Comparison of ENCODE assay signal across 18 cellular contexts in the genomic region with DNA sequence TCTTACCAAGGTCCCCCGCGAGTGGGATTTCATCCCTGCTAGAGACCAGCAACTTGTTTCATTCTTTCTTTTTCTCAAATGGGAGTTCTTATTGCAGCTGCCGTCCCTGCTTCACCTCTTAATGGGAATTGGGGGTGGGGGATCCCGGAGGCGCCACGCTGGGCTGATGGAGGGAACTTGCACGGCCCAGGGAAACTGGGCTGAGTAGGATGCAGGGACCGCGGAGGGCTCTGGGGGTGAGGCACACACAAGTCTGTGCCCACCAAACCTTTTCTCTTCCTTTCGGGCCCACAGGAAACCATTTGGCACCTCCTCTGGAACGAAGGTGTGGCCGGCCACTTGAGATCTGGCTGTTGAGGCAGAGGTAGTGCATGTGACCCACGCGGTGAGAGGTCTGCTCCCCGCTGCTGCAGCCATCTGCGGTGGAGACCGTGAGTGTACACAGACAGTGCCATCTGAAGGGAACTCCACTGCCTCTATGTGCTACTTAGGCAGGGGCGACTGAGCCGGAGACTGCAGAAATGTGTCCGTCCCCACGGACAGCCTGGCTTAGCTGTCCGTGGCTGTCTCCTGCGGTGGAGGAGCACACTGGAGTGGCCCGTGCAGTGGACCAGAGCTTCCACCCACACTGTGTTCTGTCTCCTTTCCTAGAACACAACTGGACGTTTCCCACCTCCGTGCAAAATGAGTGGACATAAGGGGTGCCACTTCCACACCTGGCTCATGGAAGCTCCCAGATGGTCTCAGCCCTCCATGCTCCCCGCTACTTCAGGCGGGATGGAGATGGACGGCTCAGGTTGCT. TPM values are rescaled to one million over a fixed set of nuclear protein-coding genes. Genes with fewer than 3 reads are reported as not detected.
DNase-seq lines count a peak whose midpoint lies in the region; ATAC-seq and TF ChIP-seq lines count a peak whose summit lies in the region.
"Had no signal": no experiment of that assay in that cellular context is flagged by ENCODE, and none has a peak within 500 bp of the region (broad histone marks: within the 10 kb centered on the region; RNA-seq: fewer than 3 reads in every experiment).

No MANE protein-coding gene starts in this region.

- H3K4me3 Mint-ChIP-seq in CD8-positive, alpha-beta T cell, result no peak overlapping the region
- H3K4me3 Mint-ChIP-seq: activated naive CD8-positive, alpha-beta T cell treated with anti-CD3 and anti-CD28 coated beads, Interleukin-2, amount 10 ng/mL, durations not matched to agents 7 days and 5 days; stimulated activated naive CD8-positive, alpha-beta T cell treated with anti-CD3 and anti-CD28 coated beads, Interleukin-15, Interleukin-2, amounts not matched to agents 100 ng/mL and 50 ng/mL, for 24 hours had no signal

- H2BK120ac ChIP-seq in mesenchymal stem cell (ENCODE audit: low read depth, low read length), result no peak overlapping the region

- H3K4ac ChIP-seq in mesenchymal stem cell (ENCODE audit: low read depth in 1 of 2, low read length in 2 of 2), result no peak overlapping the region

- no peaks in the 10 kb centered on the region for H3K4me1 Mint-ChIP-seq in CD8-positive, alpha-beta T cell (ENCODE audit: low read depth)

- no peak overlapping the region for H3K27ac ChIP-seq in CD8-positive, alpha-beta T cell (ENCODE audit: low read depth, low read length)
- H3K27ac ChIP-seq in lung (ENCODE audit: low read depth in 1 of 2, low read length in 1 of 2) (peak overlapping the region in 1 of 2 donors; percentile 43), mesenchymal stem cell (ENCODE audit: low read length, poor library complexity, severe bottlenecking) (no peak overlapping the region)
- H3K27ac ChIP-seq: vagina had no signal

- H3K18ac ChIP-seq in mesenchymal stem cell (ENCODE audit: low read depth in 1 of 2, low read length in 2 of 2), result no peak overlapping the region

- no peak for DNase-seq in CD8-positive, alpha-beta T cell
- DNase-seq in G401 (ENCODE audit: low spot score), result peak; percentile 84
- peak; percentile 39 for DNase-seq in NCI-H510A treated with DMSO at 0.1 percent for 48 hours (lab: John Stamatoyannopoulos, UW)
- peak; percentile 39 for DNase-seq in lung (ENCODE audit: low spot score)
- no peak for DNase-seq in amygdala (lab: John Stamatoyannopoulos, UW)
- no peak for DNase-seq in AG20443 (ENCODE audit: low spot score)
- DNase-seq in mesenchymal stem cell, result no peak
- DNase-seq: activated naive CD8-positive, alpha-beta T cell treated with anti-CD3 and anti-CD28 coated beads, Interleukin-2, amount 10 ng/mL, durations not matched to agents 7 days and 5 days; activated T-cell treated with anti-CD3 and anti-CD28 coated beads, Interleukin-2, amount 50 U/mL, for 48 hours; Caco-2; kidney; NCI-H1436; SHP77 treated with DMSO at 0.1 percent for 48 hours had no signal

- TF ChIP-seq CTCF in CD8-positive, alpha-beta T cell (IDR thresholded peaks at IDR 0.05), result no peak
- no peak for TF ChIP-seq CTCF in lung (IDR thresholded peaks at IDR 0.05; ENCODE audit: control extremely low read depth, extremely low read depth)

- intact Hi-C loops in CD8-positive, alpha-beta T cell (cut with DNase I, micrococcal nuclease), result no loop called here

- peaks cover 23% of the 10 kb centered on the region for H3K36me3 ChIP-seq in CD8-positive, alpha-beta T cell (ENCODE audit: insufficient read depth, low read length)
- H3K36me3 ChIP-seq in lung (ENCODE audit: control insufficient read depth in 2 of 2, insufficient read depth in 2 of 2, low read length in 2 of 2), result peaks cover 6 to 9% of the 10 kb centered on the region in 2 donors
- H3K36me3 ChIP-seq in mesenchymal stem cell (ENCODE audit: control insufficient read depth in 1 of 2, insufficient read depth in 2 of 2, low read depth in 1 of 2, low read length in 2 of 2), result peaks cover 27 to 29% of the 10 kb centered on the region in 2 experiments

- no peak overlapping the region for H2BK12ac ChIP-seq in mesenchymal stem cell (ENCODE audit: low read length in 2 of 2)

- H2BK5ac ChIP-seq in mesenchymal stem cell (ENCODE audit: low read depth, low read length, poor library complexity, severe bottlenecking), result no peak overlapping the region

- no peak overlapping the region for H3K4me3 ChIP-seq in CD8-positive, alpha-beta T cell (ENCODE audit: low read depth, low read length)
- H3K4me3 ChIP-seq in lung (no peak overlapping the region), mesenchymal stem cell (ENCODE audit: insufficient read depth in 1 of 2, low read depth in 1 of 2, low read length in 2 of 2) (no peak overlapping the region)
- H3K4me3 ChIP-seq: hepatocyte, vagina had no signal

- no peaks in the 10 kb centered on the region for H3K27me3 Mint-ChIP-seq in CD8-positive, alpha-beta T cell (ENCODE audit: low read depth)
- H3K27me3 Mint-ChIP-seq: activated naive CD8-positive, alpha-beta T cell treated with anti-CD3 and anti-CD28 coated beads, Interleukin-2, amount 10 ng/mL, durations not matched to agents 7 days and 5 days; stimulated activated naive CD8-positive, alpha-beta T cell treated with anti-CD3 and anti-CD28 coated beads, Interleukin-15, Interleukin-2, amounts not matched to agents 100 ng/mL and 50 ng/mL, for 24 hours had no signal

- POLR2A ChIA-PET in CD8-positive, alpha-beta T cell (lab: Charles Lee), result no interaction called here

- in situ Hi-C loops in G401 (cut with HindIII; ENCODE audit: low sequenced_read_pairs), result no loop called here

- H2AFZ ChIP-seq in mesenchymal stem cell (ENCODE audit: low read depth, low read length), result no peak overlapping the region
- H2AFZ ChIP-seq: hepatocyte had no signal

- H3K79me1 ChIP-seq in mesenchymal stem cell (replicated peaks; ENCODE audit: low read length, poor library complexity, severe bottlenecking), result peaks cover 5% of the 10 kb centered on the region

- H2AK5ac ChIP-seq in mesenchymal stem cell (ENCODE audit: low read length, severe bottlenecking), result no peak overlapping the region

- H3K4me2 ChIP-seq in mesenchymal stem cell (ENCODE audit: low read length, poor library complexity, severe bottlenecking), result no peak overlapping the region
- H3K4me2 ChIP-seq: hepatocyte had no signal

- no peak overlapping the region for H3K23ac ChIP-seq in mesenchymal stem cell (ENCODE audit: low read length in 2 of 2)

- H3K36me3 Mint-ChIP-seq in CD8-positive, alpha-beta T cell, result peaks cover 40% of the 10 kb centered on the region

- no peaks in the 10 kb centered on the region for H3K4me1 ChIP-seq in CD8-positive, alpha-beta T cell (ENCODE audit: insufficient read depth, low read length)
- H3K4me1 ChIP-seq in lung (ENCODE audit: control insufficient read depth in 2 of 2, insufficient read depth in 2 of 2, low read length in 2 of 2) (peaks cover 0 to 6% of the 10 kb centered on the region in 2 donors), mesenchymal stem cell (ENCODE audit: control insufficient read depth, insufficient read depth, low read depth, low read length) (no peaks in the 10 kb centered on the region)
- H3K4me1 ChIP-seq: vagina had no signal

- CTCF ChIA-PET in CD8-positive, alpha-beta T cell (lab: Charles Lee), result no interaction called here

- ATAC-seq in CD8-positive, alpha-beta T cell, result no peak
- ATAC-seq in lung (ENCODE audit: insufficient read depth, low FRiP score) (peak; percentile 23), GM19397 (IDR thresholded peaks at IDR 0.05; ENCODE audit: unreplicated experiment) (no peak)

- peak overlapping the region; percentile 13 for H3K27ac Mint-ChIP-seq in CD8-positive, alpha-beta T cell
- H3K27ac Mint-ChIP-seq: activated naive CD8-positive, alpha-beta T cell treated with anti-CD3 and anti-CD28 coated beads, Interleukin-2, amount 10 ng/mL, durations not matched to agents 7 days and 5 days; stimulated activated naive CD8-positive, alpha-beta T cell treated with anti-CD3 and anti-CD28 coated beads, Interleukin-15, Interleukin-2, amounts not matched to agents 100 ng/mL and 50 ng/mL, for 24 hours had no signal

- no peak overlapping the region for H4K91ac ChIP-seq in mesenchymal stem cell (ENCODE audit: low read length)

- H3K9me3 ChIP-seq in CD8-positive, alpha-beta T cell (ENCODE audit: low read length), result no peaks in the 10 kb centered on the region
- H3K9me3 ChIP-seq in lung (ENCODE audit: control insufficient read depth in 2 of 2, insufficient read depth in 1 of 2, low read length in 1 of 2), result no peaks in the 10 kb centered on the region
- H3K9me3 ChIP-seq in mesenchymal stem cell (ENCODE audit: control insufficient read depth, low read length), result no peaks in the 10 kb centered on the region
- H3K9me3 ChIP-seq: Caco-2, vagina had no signal

- H3K9me3 Mint-ChIP-seq in CD8-positive, alpha-beta T cell, result no peaks in the 10 kb centered on the region
- H3K9me3 Mint-ChIP-seq: activated naive CD8-positive, alpha-beta T cell treated with anti-CD3 and anti-CD28 coated beads, Interleukin-2, amount 10 ng/mL, durations not matched to agents 7 days and 5 days; stimulated activated naive CD8-positive, alpha-beta T cell treated with anti-CD3 and anti-CD28 coated beads, Interleukin-15, Interleukin-2, amounts not matched to agents 100 ng/mL and 50 ng/mL, for 24 hours had no signal

- H2BK15ac ChIP-seq in mesenchymal stem cell (ENCODE audit: low read depth, poor library complexity, severe bottlenecking), result no peak overlapping the region

- no peak overlapping the region for H3K9ac ChIP-seq in mesenchymal stem cell (ENCODE audit: low read length)

- WGBS in lung, 2 donors, result 70 to 84% methylated on average over 29 of the region's 29 CpGs
- 94% methylated on average over 29 of the region's 29 CpGs for WGBS in mesenchymal stem cell

- H3K27me3 ChIP-seq in CD8-positive, alpha-beta T cell (ENCODE audit: insufficient read depth, low read length), result no peaks in the 10 kb centered on the region
- H3K27me3 ChIP-seq in lung (ENCODE audit: control insufficient read depth, insufficient read depth) (no peaks in the 10 kb centered on the region), mesenchymal stem cell (ENCODE audit: control insufficient read depth in 1 of 2, insufficient read depth in 1 of 2, low read length in 2 of 2) (peaks cover 0 to 3% of the 10 kb centered on the region in 2 experiments)
- H3K27me3 ChIP-seq: hepatocyte, vagina had no signal

- H4K8ac ChIP-seq in mesenchymal stem cell (ENCODE audit: low read length), result no peak overlapping the region

- H3K14ac ChIP-seq in mesenchymal stem cell (ENCODE audit: low read length in 2 of 2), result no peak overlapping the region

RNA-seq across cellular contexts. Expression of gene TESC, which starts 42.1 kb away (rescaled TPM):
- total RNA-seq in CD8-positive, alpha-beta T cell, result 1 to 10 TPM; 4.1 to 6.3 TPM
- total RNA-seq in G401 (2014; rRNA removed; shearing (Covaris generic)), result 10.3 and 14.2 TPM in 2 replicates
- 10 to 100 TPM in 1 of 2 donors, 1 to 10 TPM in 1; 9.2 to 17.1 TPM for total RNA-seq in lung
- 10 to 100 TPM in 1 of 2 donors, 1 to 10 TPM in 1; 5.4 to 11.7 TPM for polyA plus RNA-seq in lung
- polyA plus RNA-seq in mesenchymal stem cell (2013, experiment 1 of 2), result 0.19 TPM
- polyA plus RNA-seq in mesenchymal stem cell (2013, experiment 2 of 2), result 0.26 TPM
- total RNA-seq: myocyte had no signal

RNA-seq across cellular contexts. Expression of gene FBXO21, which starts 49.0 kb away (rescaled TPM):
- 10 to 100 TPM; 77.7 to 87.7 TPM for total RNA-seq in CD8-positive, alpha-beta T cell
- total RNA-seq in G401 (2014; rRNA removed; shearing (Covaris generic)), result 43.5 and 58.9 TPM in 2 replicates
- 100 to 1,000 TPM in 1 of 2 donors, 10 to 100 TPM in 1; 42.2 to 111 TPM for total RNA-seq in lung
- 10 to 100 TPM in 1 of 2 donors, 1 to 10 TPM in 1; 9.7 to 16.6 TPM for polyA plus RNA-seq in lung
- polyA plus RNA-seq in mesenchymal stem cell (2013, experiment 1 of 2), result 28.4 TPM
- 28.2 TPM for polyA plus RNA-seq in mesenchymal stem cell (2013, experiment 2 of 2)

Comparison
In these comparisons a context has a peak if more than half of its experiments do, and no peak if none do; other contexts are left out.
1. DNase-seq: peak in G401 (single experiment), NCI-H510A treated with DMSO at 0.1 percent for 48 hours (single experiment) and lung (single experiment); none in CD8-positive, alpha-beta T cell (0 of 7), amygdala (0 of 56), AG20443 (single experiment) and mesenchymal stem cell (single experiment).